13 cellular contexts compared by ENCODE assay signal in the genomic region with DNA sequence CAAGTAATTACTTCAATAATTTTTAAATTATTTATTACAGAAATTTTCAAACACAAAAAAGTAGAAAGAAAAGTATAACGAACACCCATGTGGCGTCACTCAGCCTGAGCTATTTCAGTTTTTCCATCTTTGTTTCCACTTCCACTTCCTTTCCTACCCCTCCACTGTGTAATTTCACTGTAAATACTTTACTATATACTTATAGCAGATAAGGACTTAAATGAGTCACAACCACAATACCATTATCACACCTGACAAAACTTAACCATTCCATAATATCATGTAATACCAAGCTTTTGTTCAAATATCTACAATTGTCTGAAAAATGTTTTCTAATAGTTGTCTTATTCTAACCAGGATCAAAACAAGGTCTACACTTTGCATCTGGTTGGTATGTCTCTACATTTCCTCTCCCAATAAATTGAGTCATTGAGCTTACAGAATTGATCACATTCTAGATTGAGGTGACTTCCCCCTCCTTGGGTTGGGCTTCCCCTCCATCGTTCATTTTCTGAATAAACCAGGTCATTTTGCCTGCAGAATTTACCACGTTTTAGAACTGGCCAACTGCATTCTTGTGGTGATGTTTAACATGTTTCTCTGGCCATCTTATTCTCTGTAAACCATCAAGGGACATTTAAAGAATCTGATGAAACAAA. TPM values are rescaled to one million over a fixed set of nuclear protein-coding genes. Genes with fewer than 3 reads are reported as not detected.
DNase-seq lines count a peak whose midpoint lies in the region; ATAC-seq and TF ChIP-seq lines count a peak whose summit lies in the region.
"Had no signal": no experiment of that assay in that cellular context is flagged by ENCODE, and none has a peak within 500 bp of the region (broad histone marks: within the 10 kb centered on the region; RNA-seq: fewer than 3 reads in every experiment).

No MANE protein-coding gene starts in this region.

- H3K27me3 ChIP-seq in CD4-positive, alpha-beta memory T cell (ENCODE audit: insufficient read depth, low read length): no peaks in the 10 kb centered on the region
- no peaks in the 10 kb centered on the region for H3K27me3 ChIP-seq in foreskin keratinocyte
- H3K27me3 ChIP-seq in tibial artery: no peaks in the 10 kb centered on the region
- H3K27me3 ChIP-seq in dorsolateral prefrontal cortex: no peaks in the 10 kb centered on the region
- H3K27me3 ChIP-seq: esophagus muscularis mucosa had no signal

- no peak for DNase-seq in CD4-positive, alpha-beta memory T cell
- peak; percentile 45 for DNase-seq in activated CD8-positive, alpha-beta T cell treated with anti-CD3 and anti-CD28 coated beads for 36 hours
- no peak for DNase-seq in foreskin keratinocyte
- no peak for DNase-seq in tibial artery
- DNase-seq in 8988T: no peak
- DNase-seq in dorsolateral prefrontal cortex: no peak
- DNase-seq: NCI-H2081; right cardiac atrium; stimulated activated CD4-positive, alpha-beta T cell treated with anti-CD3 and anti-CD28 coated beads, Interleukin-2, amount 100 ng/mL, for 48 hours had no signal

- intact Hi-C loops in CD4-positive, alpha-beta memory T cell (cut with micrococcal nuclease): loop anchor here (5.0 kb wide), 1 partner anchor 47 kb away; the partner anchor contains the start of gene ATP10D
- intact Hi-C loops in activated CD8-positive, alpha-beta T cell treated with anti-CD3 and anti-CD28 coated beads for 36 hours (cut with micrococcal nuclease): loop anchor here (5.0 kb wide), 1 partner anchor 47 kb away; the partner anchor contains the start of gene ATP10D
- intact Hi-C loops in tibial artery (cut with DNase I; ENCODE audit: low total_unique reads): no loop called here
- intact Hi-C loops in dorsolateral prefrontal cortex (cut with DNase I): no loop called here

- H3K27ac Mint-ChIP-seq in CD4-positive, alpha-beta memory T cell: peak overlapping the region in 3 of 7 donors; percentile 26 to 60 (median 59)
- peak overlapping the region; percentile 60 for H3K27ac Mint-ChIP-seq in activated CD8-positive, alpha-beta T cell treated with anti-CD3 and anti-CD28 coated beads for 36 hours
- H3K27ac Mint-ChIP-seq: nephron had no signal

- no peak overlapping the region for H3K27ac ChIP-seq in CD4-positive, alpha-beta memory T cell (ENCODE audit: low read depth, low read length)
- no peak overlapping the region for H3K27ac ChIP-seq in foreskin keratinocyte
- H3K27ac ChIP-seq in tibial artery: no peak overlapping the region
- H3K27ac ChIP-seq in dorsolateral prefrontal cortex: no peak overlapping the region
- H3K27ac ChIP-seq: C4-2B had no signal

- CTCF ChIA-PET in CD4-positive, alpha-beta memory T cell (lab: Charles Lee; ENCODE audit: partially characterized antibody): no interaction called here
- CTCF ChIA-PET in activated CD8-positive, alpha-beta T cell treated with anti-CD3 and anti-CD28 coated beads for 36 hours (lab: Charles Lee): no interaction called here

- POLR2A ChIA-PET in CD4-positive, alpha-beta memory T cell (lab: Charles Lee; ENCODE audit: partially characterized antibody): interaction anchor here (0.6 kb wide), 1 partner anchor 379 kb away, joined by 3 read pairs; no protein-coding TSS in a partner anchor
- POLR2A ChIA-PET in activated CD8-positive, alpha-beta T cell treated with anti-CD3 and anti-CD28 coated beads for 36 hours (lab: Charles Lee): interaction anchor here (0.6 kb wide), 1 partner anchor 50 kb away, joined by 3 read pairs; no protein-coding TSS in a partner anchor

- H3K36me3 ChIP-seq in CD4-positive, alpha-beta memory T cell (ENCODE audit: insufficient read depth, low read length): no peaks in the 10 kb centered on the region
- peaks cover 12 to 35% (median 19%) of the 10 kb centered on the region in 3 donors for H3K36me3 ChIP-seq in tibial artery

- H3K36me3 Mint-ChIP-seq in CD4-positive, alpha-beta memory T cell: peaks cover 3 to 13% of the 10 kb centered on the region in 2 donors
- H3K36me3 Mint-ChIP-seq in activated CD8-positive, alpha-beta T cell treated with anti-CD3 and anti-CD28 coated beads for 36 hours (ENCODE audit: low read depth): peaks cover 28% of the 10 kb centered on the region

- no peaks in the 10 kb centered on the region for H3K9me3 ChIP-seq in CD4-positive, alpha-beta memory T cell (ENCODE audit: control insufficient read depth in 1 of 2, low read length in 2 of 2)
- H3K9me3 ChIP-seq in tibial artery: no peaks in the 10 kb centered on the region

- H3K4me3 Mint-ChIP-seq in CD4-positive, alpha-beta memory T cell: peak overlapping the region in 5 of 8 donors; percentile 28 to 75 (median 47)
- no peak overlapping the region for H3K4me3 Mint-ChIP-seq in activated CD8-positive, alpha-beta T cell treated with anti-CD3 and anti-CD28 coated beads for 36 hours
- H3K4me3 Mint-ChIP-seq: nephron had no signal

- H3K27me3 Mint-ChIP-seq in CD4-positive, alpha-beta memory T cell: no peaks in the 10 kb centered on the region
- H3K27me3 Mint-ChIP-seq in activated CD8-positive, alpha-beta T cell treated with anti-CD3 and anti-CD28 coated beads for 36 hours: no peaks in the 10 kb centered on the region

- peaks cover 0 to 16% (median 4%) of the 10 kb centered on the region in 8 donors for H3K9me3 Mint-ChIP-seq in CD4-positive, alpha-beta memory T cell
- peaks cover 11% of the 10 kb centered on the region for H3K9me3 Mint-ChIP-seq in activated CD8-positive, alpha-beta T cell treated with anti-CD3 and anti-CD28 coated beads for 36 hours

- no peak for TF ChIP-seq CTCF in activated CD8-positive, alpha-beta T cell treated with anti-CD3 and anti-CD28 coated beads for 36 hours (IDR thresholded peaks at IDR 0.05)
- no peak for TF ChIP-seq CTCF in foreskin keratinocyte (conservative IDR thresholded peaks at IDR 0.05)
- no peak for TF ChIP-seq CTCF in tibial artery (IDR thresholded peaks at IDR 0.05)
- no peak for TF ChIP-seq CTCF in dorsolateral prefrontal cortex (IDR thresholded peaks at IDR 0.05 in 54 of 56, conservative IDR thresholded peaks at IDR 0.05 in 2 of 56; ENCODE audit: low read depth in 1 of 56, partially characterized antibody in 56 of 56)

- peak; percentile 32 for ATAC-seq in GM18870 (IDR thresholded peaks at IDR 0.05; ENCODE audit: unreplicated experiment)
- peak; percentile 57 for ATAC-seq in activated CD8-positive, alpha-beta T cell treated with anti-CD3 and anti-CD28 coated beads for 36 hours
- peak; percentile 8 for ATAC-seq in foreskin keratinocyte
- ATAC-seq: right cardiac atrium had no signal

- H3K4me3 ChIP-seq in CD4-positive, alpha-beta memory T cell (ENCODE audit: low read length in 2 of 2): no peak overlapping the region
- H3K4me3 ChIP-seq in tibial artery (no peak overlapping the region), dorsolateral prefrontal cortex (no peak overlapping the region)
- H3K4me3 ChIP-seq: esophagus muscularis mucosa had no signal

- H3K4me1 Mint-ChIP-seq in CD4-positive, alpha-beta memory T cell: peaks cover 34 to 47% (median 42%) of the 10 kb centered on the region in 4 donors
- H3K4me1 Mint-ChIP-seq in activated CD8-positive, alpha-beta T cell treated with anti-CD3 and anti-CD28 coated beads for 36 hours (ENCODE audit: low read depth): peaks cover 54% of the 10 kb centered on the region
- H3K4me1 Mint-ChIP-seq: nephron had no signal

- peaks cover 40% of the 10 kb centered on the region for H3K4me1 ChIP-seq in CD4-positive, alpha-beta memory T cell (ENCODE audit: insufficient read depth, low read length)
- H3K4me1 ChIP-seq in foreskin keratinocyte (peaks cover 34% of the 10 kb centered on the region), tibial artery (peaks cover 0 to 28% (median 12%) of the 10 kb centered on the region in 4 donors)

RNA-seq across cellular contexts. Expression of gene ATP10D, which starts 48.7 kb away (rescaled TPM):
- total RNA-seq in CD4-positive, alpha-beta memory T cell: 1 to 10 TPM; 3.1 to 4.2 TPM
- 1 to 10 TPM; 2.0 to 2.7 TPM for polyA plus RNA-seq in CD4-positive, alpha-beta memory T cell
- total RNA-seq in activated CD8-positive, alpha-beta T cell treated with anti-CD3 and anti-CD28 coated beads for 36 hours: 1 to 10 TPM; 4.1 to 4.7 TPM
- total RNA-seq in foreskin keratinocyte (32.4 and 33.0 TPM in 2 replicates), dorsolateral prefrontal cortex (10 to 100 TPM; 12.2 to 33.2 (median 19.8) TPM)
- polyA plus RNA-seq in foreskin keratinocyte: 8.4 and 10.2 TPM in 2 replicates

Comparison
In these comparisons a context has a peak if more than half of its experiments do, and no peak if none do; other contexts are left out.
1. intact Hi-C loops: an anchor here in CD4-positive, alpha-beta memory T cell (5.0 kb wide) and activated CD8-positive, alpha-beta T cell treated with anti-CD3 and anti-CD28 coated beads for 36 hours (5.0 kb wide); none called in tibial artery and dorsolateral prefrontal cortex.